Comparison of ENCODE assay signal across 22 cellular contexts in genomic region chr11:43853766-43854165, GRCh38.
"Had no signal": no experiment of that assay in that cellular context is flagged by ENCODE, and none has a peak within 500 bp of the region (broad histone marks: within the 10 kb centered on the region; RNA-seq: fewer than 3 reads in every experiment).

No MANE protein-coding gene starts in this region.

- H3K4me1 Mint-ChIP-seq: central memory CD8-positive, alpha-beta T cell; memory B cell; neural crest cell; WTC11 had no signal

- H3K27me3 Mint-ChIP-seq: activated CD8-positive, alpha-beta T cell treated with anti-CD3 and anti-CD28 coated beads for 36 hours; activated T-cell treated with anti-CD3 and anti-CD28 coated beads, Interleukin-2, amount 50 U/mL, for 24 hours; central memory CD8-positive, alpha-beta T cell; memory B cell; progenitor cell of endocrine pancreas had no signal

- ATAC-seq: activated CD8-positive, alpha-beta T cell treated with anti-CD3 and anti-CD28 coated beads for 36 hours; body of pancreas; gastrocnemius medialis; left ventricle myocardium superior; WTC11 had no signal

- H3K27ac Mint-ChIP-seq: activated CD8-positive, alpha-beta T cell treated with anti-CD3 and anti-CD28 coated beads for 36 hours; activated naive CD4-positive, alpha-beta T cell treated with anti-CD3 and anti-CD28 coated beads for 36 hours; activated T-cell treated with anti-CD3 and anti-CD28 coated beads, Interleukin-2, amount 50 U/mL, for 24 hours; memory B cell; progenitor cell of endocrine pancreas; T-helper 2 cell treated with Interferon-gamma antibody and Interleukin-4, amounts not matched to agents 5 μg/mL and 100 μg/mL, for 36 hours; WTC11 had no signal

- H3K9me3 ChIP-seq: body of pancreas, gastrocnemius medialis, right atrium auricular region, stomach, vagina had no signal

- H3K4me3 ChIP-seq: body of pancreas, coronary artery, gastrocnemius medialis, right atrium auricular region, skin epidermis, stomach, vagina had no signal

- H3K27ac ChIP-seq: body of pancreas, coronary artery, gastrocnemius medialis, right atrium auricular region, skin epidermis, stomach, vagina had no signal

- H3K9me3 Mint-ChIP-seq: activated CD8-positive, alpha-beta T cell treated with anti-CD3 and anti-CD28 coated beads for 36 hours; activated naive CD4-positive, alpha-beta T cell treated with anti-CD3 and anti-CD28 coated beads for 36 hours; activated T-cell treated with anti-CD3 and anti-CD28 coated beads, Interleukin-2, amount 50 U/mL, for 24 hours; central memory CD8-positive, alpha-beta T cell; memory B cell; neural crest cell; T-helper 2 cell treated with Interferon-gamma antibody and Interleukin-4, amounts not matched to agents 5 μg/mL and 100 μg/mL, for 36 hours; WTC11 had no signal

- H3K4me1 ChIP-seq: body of pancreas, gastrocnemius medialis, right atrium auricular region, stomach, vagina had no signal

- H3K27me3 ChIP-seq: body of pancreas, gastrocnemius medialis, right atrium auricular region, stomach, vagina had no signal

- H3K4me3 Mint-ChIP-seq: activated CD8-positive, alpha-beta T cell treated with anti-CD3 and anti-CD28 coated beads for 36 hours; activated naive CD4-positive, alpha-beta T cell treated with anti-CD3 and anti-CD28 coated beads for 36 hours; activated T-cell treated with anti-CD3 and anti-CD28 coated beads, Interleukin-2, amount 50 U/mL, for 24 hours; central memory CD8-positive, alpha-beta T cell; memory B cell; neural crest cell; T-helper 2 cell treated with Interferon-gamma antibody and Interleukin-4, amounts not matched to agents 5 μg/mL and 100 μg/mL, for 36 hours; WTC11 had no signal

- DNase-seq: activated CD4-positive, alpha-beta T cell treated with anti-CD3 and anti-CD28 coated beads for 48 hours; activated CD8-positive, alpha-beta T cell treated with anti-CD3 and anti-CD28 coated beads for 36 hours; activated naive CD4-positive, alpha-beta T cell treated with anti-CD3 and anti-CD28 coated beads for 36 hours; activated T-cell treated with anti-CD3 and anti-CD28 coated beads, Interleukin-2, amount 50 U/mL, for 24 hours; body of pancreas; effector CD4-positive, alpha-beta T cell; gastrocnemius medialis; head of caudate nucleus; kidney glomerular epithelial cell; left ventricle myocardium superior; stomach; trophoblast cell had no signal
